27 cellular contexts compared by ENCODE assay signal in genomic region chr3:150540297-150540696, GRCh38.
"Had no signal": no experiment of that assay in that cellular context is flagged by ENCODE, and none has a peak within 500 bp of the region (broad histone marks: within the 10 kb centered on the region; RNA-seq: fewer than 3 reads in every experiment).

No MANE protein-coding gene starts in this region.

- H3K36me3 ChIP-seq: colonic mucosa had no signal

- H3K9me3 Mint-ChIP-seq: effector memory CD8-positive, alpha-beta T cell; endodermal cell; mesothelial cell of epicardium; naive B cell had no signal

- H3K9me3 ChIP-seq: colonic mucosa, esophagus squamous epithelium, gastrocnemius medialis, heart right ventricle, left lung, lower lobe of right lung, mucosa of descending colon had no signal

- ATAC-seq: effector memory CD8-positive, alpha-beta T cell; esophagus mucosa; gastrocnemius medialis; heart right ventricle; left cardiac atrium; left lung; left ventricle myocardium superior; lower lobe of right lung; mucosa of descending colon had no signal

- DNase-seq: colonic mucosa; cortex of kidney; effector CD8-positive, alpha-beta T cell; effector memory CD8-positive, alpha-beta T cell; endodermal cell; erythroblast; esophagus squamous epithelium; foreskin fibroblast; foreskin melanocyte; gastrocnemius medialis; glutamatergic neuron; head of caudate nucleus; heart right ventricle; hippocampal formation; left cardiac atrium; left lung; left ventricle myocardium superior; lower lobe of right lung; mesenchymal stem cell; mucosa of descending colon; naive B cell had no signal

- H3K36me3 Mint-ChIP-seq: naive B cell had no signal

- H3K4me3 ChIP-seq: colonic mucosa, esophagus squamous epithelium, gastrocnemius medialis, heart right ventricle, left lung, lower lobe of right lung, mucosa of descending colon had no signal

- H3K4me3 Mint-ChIP-seq: effector memory CD8-positive, alpha-beta T cell; endodermal cell; mesothelial cell of epicardium had no signal

- FAIRE-seq: endometrium, islet of Langerhans, keratinocyte had no signal

- H3K4me1 ChIP-seq: colonic mucosa had no signal

- H3K27ac ChIP-seq: colonic mucosa, epithelial cell of prostate, esophagus squamous epithelium, gastrocnemius medialis had no signal

- H3K27me3 ChIP-seq: colonic mucosa, esophagus squamous epithelium, gastrocnemius medialis, heart right ventricle, left lung had no signal

- H3K27ac Mint-ChIP-seq: endodermal cell, mesothelial cell of epicardium had no signal

- H3K27me3 Mint-ChIP-seq: effector memory CD8-positive, alpha-beta T cell; naive B cell had no signal
